Comparison of ENCODE assay signal across 10 cellular contexts in genomic region chr15:22887157-22887951, GRCh38. TPM values are rescaled to one million over a fixed set of nuclear protein-coding genes. Genes with fewer than 3 reads are reported as not detected.
DNase-seq lines count a peak whose midpoint lies in the region; ATAC-seq and TF ChIP-seq lines count a peak whose summit lies in the region.
"Had no signal": no experiment of that assay in that cellular context is flagged by ENCODE, and none has a peak within 500 bp of the region (broad histone marks: within the 10 kb centered on the region; RNA-seq: fewer than 3 reads in every experiment).

No MANE protein-coding gene starts in this region.

- peaks cover 0 to 12% of the 10 kb centered on the region in 2 donors for H3K4me1 ChIP-seq in mucosa of rectum (ENCODE audit: control insufficient read depth in 2 of 2, insufficient read depth in 2 of 2, low read length in 2 of 2)
- H3K4me1 ChIP-seq in esophagus muscularis mucosa, result no peaks in the 10 kb centered on the region

- TF ChIP-seq CTCF in AG10803 (conservative IDR thresholded peaks at IDR 0.05; ENCODE audit: low read length) (no peak), esophagus muscularis mucosa (IDR thresholded peaks at IDR 0.05) (no peak)

- H3K4me3 ChIP-seq in AG10803 (ENCODE audit: low read length), result no peak overlapping the region
- H3K4me3 ChIP-seq in MG63, result no peak overlapping the region
- no peak overlapping the region for H3K4me3 ChIP-seq in mucosa of rectum (ENCODE audit: low read length in 2 of 2)
- H3K4me3 ChIP-seq in esophagus muscularis mucosa, result no peak overlapping the region
- H3K4me3 ChIP-seq: SK-N-MC had no signal

- H3K9me3 ChIP-seq in MG63 (no peaks in the 10 kb centered on the region), mucosa of rectum (ENCODE audit: control insufficient read depth in 2 of 2, low read length in 2 of 2) (no peaks in the 10 kb centered on the region), esophagus muscularis mucosa (no peaks in the 10 kb centered on the region)

- peak; percentile 78 for DNase-seq in AG10803 (ENCODE audit: low read depth)
- DNase-seq in MG63, result peak; percentile 70
- no peak for DNase-seq in esophagus muscularis mucosa (ENCODE audit: extremely low spot score)
- DNase-seq in NCI-H1105 treated with DMSO at 0.1 percent for 48 hours (lab: John Stamatoyannopoulos, UW), result no peak
- DNase-seq: Calu3 had no signal

- TF ChIP-seq POLR2A in esophagus muscularis mucosa (IDR thresholded peaks at IDR 0.05; ENCODE audit: low read depth), result no peak

- no peak for TF ChIP-seq EP300 in esophagus muscularis mucosa (IDR thresholded peaks at IDR 0.05)

- no peak overlapping the region for H3K9ac ChIP-seq in mucosa of rectum (ENCODE audit: low read depth in 1 of 2, low read length in 2 of 2)

- ATAC-seq in esophagus mucosa (peak; percentile 74), GM21737 (IDR thresholded peaks at IDR 0.05; ENCODE audit: unreplicated experiment) (no peak), GM18502 (IDR thresholded peaks at IDR 0.05; ENCODE audit: poor library complexity, unreplicated experiment) (no peak)

- 88% methylated on average over 14 of the region's 14 CpGs for WGBS in esophagus muscularis mucosa

- intact Hi-C loops in esophagus muscularis mucosa (cut with DNase I), result no loop called here

- peaks cover 13% of the 10 kb centered on the region for H3K36me3 ChIP-seq in MG63
- H3K36me3 ChIP-seq in mucosa of rectum (ENCODE audit: control insufficient read depth in 2 of 2, insufficient read depth in 2 of 2, low read length in 2 of 2), result peaks cover 15 to 24% of the 10 kb centered on the region in 2 donors
- H3K36me3 ChIP-seq in esophagus muscularis mucosa, result peaks cover 21 to 80% (median 51%) of the 10 kb centered on the region in 4 donors

- H3K27me3 ChIP-seq in MG63, result no peaks in the 10 kb centered on the region
- H3K27me3 ChIP-seq in mucosa of rectum (ENCODE audit: control insufficient read depth in 2 of 2, insufficient read depth in 2 of 2, low read length in 2 of 2), result no peaks in the 10 kb centered on the region
- no peaks in the 10 kb centered on the region for H3K27me3 ChIP-seq in esophagus muscularis mucosa

- H3K27ac ChIP-seq in mucosa of rectum (ENCODE audit: low read depth in 2 of 2, low read length in 2 of 2) (peak overlapping the region; percentile 27 to 38), esophagus muscularis mucosa (replicated peaks in 1 of 4) (no peak overlapping the region)
- H3K27ac ChIP-seq: SK-N-MC had no signal

RNA-seq across cellular contexts. Expression of gene NIPA2, which starts 48.9 kb away (rescaled TPM):
- 105 and 133 TPM in 2 replicates for total RNA-seq in MG63 (2014; rRNA removed; shearing (Covaris generic); ENCODE audit: low replicate concordance)
- total RNA-seq in esophagus mucosa, result 32.0 TPM
- 10 to 100 TPM; 29.9 to 41.3 (median 34.5) TPM for total RNA-seq in esophagus muscularis mucosa

Comparison
In these comparisons a context has a peak if more than half of its experiments do, and no peak if none do; other contexts are left out.
1. DNase-seq: peak in AG10803 (single experiment) and MG63 (single experiment); none in esophagus muscularis mucosa (single experiment) and NCI-H1105 treated with DMSO at 0.1 percent for 48 hours (single experiment).
2. H3K27ac ChIP-seq: peak in mucosa of rectum (2 of 2); none in esophagus muscularis mucosa (0 of 4).